8 cellular contexts compared by ENCODE assay signal in the genomic region with DNA sequence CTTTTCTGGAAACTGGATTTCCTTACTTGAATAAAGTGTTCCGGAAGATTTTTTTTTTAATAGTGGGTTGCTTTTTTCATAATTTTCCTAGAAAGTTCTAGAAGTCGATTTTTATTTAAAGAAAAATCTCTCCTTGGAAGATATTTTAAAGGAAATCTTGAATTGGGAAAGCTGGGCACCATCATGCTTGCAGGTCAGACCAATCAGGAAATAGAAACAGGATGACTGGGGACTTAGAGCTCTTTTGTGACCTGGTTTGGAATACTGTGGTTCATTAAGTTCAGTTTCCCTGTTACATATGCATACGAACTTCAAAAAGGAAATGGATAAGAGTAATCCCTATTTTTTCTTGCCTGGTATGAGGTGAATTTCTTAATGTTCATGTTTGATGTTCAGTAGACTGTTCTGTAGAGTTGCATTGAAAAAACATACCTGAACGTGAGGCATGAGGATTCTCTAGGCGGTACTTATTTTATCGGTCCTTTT. TPM values are rescaled to one million over a fixed set of nuclear protein-coding genes. Genes with fewer than 3 reads are reported as not detected.
DNase-seq lines count a peak whose midpoint lies in the region; ATAC-seq and TF ChIP-seq lines count a peak whose summit lies in the region.

No MANE protein-coding gene starts in this region.

- TF ChIP-seq CTCF in heart left ventricle (IDR thresholded peaks at IDR 0.05), result no peak
- no peak for TF ChIP-seq CTCF in OCI-LY3 (IDR thresholded peaks at IDR 0.05; ENCODE audit: low read depth, low read length)
- no peak for TF ChIP-seq CTCF in colonic mucosa (IDR thresholded peaks at IDR 0.05)
- TF ChIP-seq CTCF in mucosa of descending colon (IDR thresholded peaks at IDR 0.05), result no peak

- H3K79me2 ChIP-seq in OCI-LY3 (ENCODE audit: low read length), result peaks cover 59% of the 10 kb centered on the region

- H3K27me3 ChIP-seq in heart left ventricle (no peaks in the 10 kb centered on the region), OCI-LY3 (ENCODE audit: low read depth, low read length) (no peaks in the 10 kb centered on the region), colonic mucosa (no peaks in the 10 kb centered on the region)

- peak overlapping the region; percentile 81 for H3K4me2 ChIP-seq in OCI-LY3 (ENCODE audit: low read length)

- H3K36me3 ChIP-seq in heart left ventricle (no peaks in the 10 kb centered on the region), OCI-LY3 (replicated peaks; ENCODE audit: low read depth, low read length) (no peaks in the 10 kb centered on the region), colonic mucosa (no peaks in the 10 kb centered on the region), mucosa of descending colon (ENCODE audit: low read depth) (no peaks in the 10 kb centered on the region)

- H3K9me3 ChIP-seq in heart left ventricle (no peaks in the 10 kb centered on the region), OCI-LY3 (ENCODE audit: insufficient read depth, low read length) (no peaks in the 10 kb centered on the region), colonic mucosa (no peaks in the 10 kb centered on the region), mucosa of descending colon (no peaks in the 10 kb centered on the region)

- no peak overlapping the region for H2AFZ ChIP-seq in OCI-LY3 (ENCODE audit: low read depth, low read length)

- ATAC-seq in heart left ventricle (no peak), left cardiac atrium (no peak), mucosa of descending colon (no peak), GM19452 (IDR thresholded peaks at IDR 0.05; ENCODE audit: unreplicated experiment) (no peak)

- WGBS in heart left ventricle, 4 donors, result 0 to 1% (median 0%) methylated on average over 6 of the region's 6 CpGs

- H3K27ac ChIP-seq in heart left ventricle (peak overlapping the region; percentile 75 to 99 (median 96)), OCI-LY3 (ENCODE audit: low read length) (peak overlapping the region; percentile 89), colonic mucosa (peak overlapping the region; percentile 94)

- intact Hi-C loops in heart left ventricle (cut with DNase I), result loop anchor here in 3 of 10 donors (5.0 to 10.0 kb wide), 3 partner anchors 56 to 238 kb away; no protein-coding TSS in a partner anchor
- intact Hi-C loops in left cardiac atrium (cut with DNase I), result no loop called here
- intact Hi-C loops in colonic mucosa (cut with DNase I), result no loop called here
- intact Hi-C loops in mucosa of descending colon (cut with DNase I, micrococcal nuclease), result no loop called here

- H3K4me3 ChIP-seq in heart left ventricle (peak overlapping the region; percentile 70 to 95 (median 88)), OCI-LY3 (ENCODE audit: low read length) (peak overlapping the region; percentile 85), colonic mucosa (peak overlapping the region; percentile 81), mucosa of descending colon (peak overlapping the region; percentile 69)

- H4K20me1 ChIP-seq in OCI-LY3 (ENCODE audit: insufficient read depth, low read length), result peaks cover 22% of the 10 kb centered on the region

- H3K9ac ChIP-seq in OCI-LY3 (ENCODE audit: low read length) (peak overlapping the region; percentile 82), colonic mucosa (ENCODE audit: low read depth in 2 of 2, low read length in 2 of 2) (peak overlapping the region; percentile 85 to 94)

- H3K4me1 ChIP-seq in heart left ventricle, result peaks cover 0 to 78% (median 53%) of the 10 kb centered on the region in 12 donors
- H3K4me1 ChIP-seq in OCI-LY3 (ENCODE audit: low read length), result peaks cover 50% of the 10 kb centered on the region
- peaks cover 21% of the 10 kb centered on the region for H3K4me1 ChIP-seq in colonic mucosa
- peaks cover 30% of the 10 kb centered on the region for H3K4me1 ChIP-seq in mucosa of descending colon (ENCODE audit: low read depth)

- DNase-seq in heart left ventricle (no peak), left cardiac atrium (no peak), colonic mucosa (no peak), mucosa of descending colon (no peak), GDM1 (lab: John Stamatoyannopoulos, UW) (no peak)
- no peak for DNase-seq in effector CD8-positive, alpha-beta T cell (lab: John Stamatoyannopoulos, UW)

- TF ChIP-seq POLR2A in heart left ventricle (IDR thresholded peaks at IDR 0.05), result no peak

RNA-seq across cellular contexts. Expression of a gene that starts 1.2 kb away (rescaled TPM):
- total RNA-seq in heart left ventricle, result 10 to 100 TPM; 20.6 to 35.1 (median 28.8) TPM
- polyA plus RNA-seq in heart left ventricle, result 10 to 100 TPM in 1 of 2 donors, 1 to 10 TPM in 1; 5.9 to 12.1 TPM
- total RNA-seq in left cardiac atrium, result 10 to 100 TPM; 25.9 to 28.9 TPM
- 10 to 100 TPM; 22.5 to 29.3 TPM for total RNA-seq in colonic mucosa
- 10 to 100 TPM; 24.2 to 44.0 (median 25.5) TPM for total RNA-seq in mucosa of descending colon
